ENCODE assay signal across 11 cellular contexts in genomic region chr4:7829687-7830580, GRCh38.
DNase-seq lines count a peak whose midpoint lies in the region; ATAC-seq and TF ChIP-seq lines count a peak whose summit lies in the region.
"Had no signal": no experiment of that assay in that cellular context is flagged by ENCODE, and none has a peak within 500 bp of the region (broad histone marks: within the 10 kb centered on the region; RNA-seq: fewer than 3 reads in every experiment).

No MANE protein-coding gene starts in this region.

- intact Hi-C loops in left ventricle myocardium superior (cut with micrococcal nuclease) (no loop called here), transverse colon (cut with DNase I; ENCODE audit: low total_unique reads) (no loop called here)

- 28 to 51% methylated on average over 7 to 10 of the region's 10 CpGs for WGBS in transverse colon (ENCODE audit: low coverage in 1 of 2), 2 donors

- TF ChIP-seq CTCF in right atrium auricular region (IDR thresholded peaks at IDR 0.05): no peak
- TF ChIP-seq CTCF in transverse colon (IDR thresholded peaks at IDR 0.05): no peak

- in situ Hi-C loops in transverse colon (cut with MboI; ENCODE audit: low pct_ligation_motif_present in 1 of 4, low pct_unique_long_range_greater_than_20kb in 1 of 4, low sequenced_read_pairs in 3 of 4): no loop called here

- H3K9me3 ChIP-seq in right atrium auricular region: no peaks in the 10 kb centered on the region
- H3K9me3 ChIP-seq in transverse colon: no peaks in the 10 kb centered on the region

- no peak for DNase-seq in right atrium auricular region (ENCODE audit: low spot score)
- no peak for DNase-seq in left ventricle myocardium superior
- no peak for DNase-seq in activated naive CD8-positive, alpha-beta T cell treated with anti-CD3 and anti-CD28 coated beads, Interleukin-2, amount 10 ng/mL, durations not matched to agents 7 days and 5 days
- peak; percentile 11 for DNase-seq in mesenteric fat pad (ENCODE audit: low spot score)
- peak; percentile 55 for DNase-seq in transverse colon
- DNase-seq in UCSD-AML1 (lab: John Stamatoyannopoulos, UW; ENCODE audit: unreplicated experiment): no peak
- DNase-seq in AG20443 (ENCODE audit: low spot score): no peak
- DNase-seq in LoVo (ENCODE audit: low spot score): no peak
- DNase-seq: activated CD4-positive, alpha-beta T cell treated with anti-CD3 and anti-CD28 coated beads for 48 hours; amniotic stem cell; NCI-H2171 treated with DMSO at 0.1 percent for 48 hours had no signal

- H3K27ac Mint-ChIP-seq in activated naive CD8-positive, alpha-beta T cell treated with anti-CD3 and anti-CD28 coated beads, Interleukin-2, amount 10 ng/mL, durations not matched to agents 7 days and 5 days: peak overlapping the region; percentile 50

- H3K27ac ChIP-seq in right atrium auricular region (peak overlapping the region; percentile 75 to 84), transverse colon (peak overlapping the region; percentile 71 to 78 (median 73))

- no peak for TF ChIP-seq EP300 in transverse colon (IDR thresholded peaks at IDR 0.05; ENCODE audit: low read depth)

- H3K4me1 Mint-ChIP-seq in activated naive CD8-positive, alpha-beta T cell treated with anti-CD3 and anti-CD28 coated beads, Interleukin-2, amount 10 ng/mL, durations not matched to agents 7 days and 5 days: peaks cover 27% of the 10 kb centered on the region

- TF ChIP-seq POLR2A in transverse colon (IDR thresholded peaks at IDR 0.05): no peak

- no peak overlapping the region for H3K4me3 ChIP-seq in right atrium auricular region
- H3K4me3 ChIP-seq in transverse colon: no peak overlapping the region

- no peak overlapping the region for H3K4me3 Mint-ChIP-seq in activated naive CD8-positive, alpha-beta T cell treated with anti-CD3 and anti-CD28 coated beads, Interleukin-2, amount 10 ng/mL, durations not matched to agents 7 days and 5 days

- H3K36me3 ChIP-seq in right atrium auricular region: peaks cover 4% of the 10 kb centered on the region
- no peaks in the 10 kb centered on the region for H3K36me3 ChIP-seq in transverse colon

- H3K4me1 ChIP-seq in right atrium auricular region: peaks cover 0 to 45% of the 10 kb centered on the region in 2 donors
- peaks cover 14 to 44% (median 28%) of the 10 kb centered on the region in 4 donors for H3K4me1 ChIP-seq in transverse colon

- H3K9me3 Mint-ChIP-seq in activated naive CD8-positive, alpha-beta T cell treated with anti-CD3 and anti-CD28 coated beads, Interleukin-2, amount 10 ng/mL, durations not matched to agents 7 days and 5 days: no peaks in the 10 kb centered on the region

- POLR2A ChIA-PET in activated naive CD8-positive, alpha-beta T cell treated with anti-CD3 and anti-CD28 coated beads, Interleukin-2, amount 10 ng/mL, durations not matched to agents 7 days and 5 days (lab: Charles Lee): no interaction called here

- peaks cover 27% of the 10 kb centered on the region for H3K36me3 Mint-ChIP-seq in activated naive CD8-positive, alpha-beta T cell treated with anti-CD3 and anti-CD28 coated beads, Interleukin-2, amount 10 ng/mL, durations not matched to agents 7 days and 5 days

- ATAC-seq in left ventricle myocardium superior: no peak
- no peak for ATAC-seq in activated naive CD8-positive, alpha-beta T cell treated with anti-CD3 and anti-CD28 coated beads, Interleukin-2, amount 10 ng/mL, durations not matched to agents 7 days and 5 days (ENCODE audit: low read depth)

- H3K27me3 ChIP-seq in right atrium auricular region (no peaks in the 10 kb centered on the region), transverse colon (no peaks in the 10 kb centered on the region)

- no peaks in the 10 kb centered on the region for H3K27me3 Mint-ChIP-seq in activated naive CD8-positive, alpha-beta T cell treated with anti-CD3 and anti-CD28 coated beads, Interleukin-2, amount 10 ng/mL, durations not matched to agents 7 days and 5 days

Comparison
In these comparisons a context has a peak if more than half of its experiments do, and no peak if none do; other contexts are left out.
1. DNase-seq: peak in mesenteric fat pad (single experiment) and transverse colon (single experiment); none in right atrium auricular region (single experiment), left ventricle myocardium superior (single experiment), activated naive CD8-positive, alpha-beta T cell treated with anti-CD3 and anti-CD28 coated beads, Interleukin-2, amount 10 ng/mL, durations not matched to agents 7 days and 5 days (single experiment), UCSD-AML1 (single experiment), AG20443 (single experiment) and LoVo (single experiment).